ENCODE assay signal across 13 cellular contexts in genomic region chr3:172678068-172678467, GRCh38. TPM values are rescaled to one million over a fixed set of nuclear protein-coding genes. Genes with fewer than 3 reads are reported as not detected.
A peak's percentile ranks its signal among the peaks of the same experiment; 100 is the strongest.
DNase-seq lines count a peak whose midpoint lies in the region; ATAC-seq and TF ChIP-seq lines count a peak whose summit lies in the region.
"Had no signal": no experiment of that assay in that cellular context is flagged by ENCODE, and none has a peak within 500 bp of the region (broad histone marks: within the 10 kb centered on the region; RNA-seq: fewer than 3 reads in every experiment).

No MANE protein-coding gene starts in this region.

- H3K27ac ChIP-seq in H9 (ENCODE audit: insufficient read length, low read depth, low read length): no peak overlapping the region
- H3K27ac ChIP-seq in WERI-Rb-1: peak overlapping the region; percentile 65
- peak overlapping the region; percentile 36 for H3K27ac ChIP-seq in psoas muscle

- peak overlapping the region; percentile 46 to 51; a peak in 3 of 5 replicates for H3K4me3 Mint-ChIP-seq in H9
- H3K4me3 Mint-ChIP-seq: stimulated activated naive B cell treated with anti-CD40 and anti-IgM and Interleukin-4, amounts not matched to agents 10 μg/mL and 1 μg/mL and 100 μg/mL, for 72 hours had no signal

- H2BK120ac ChIP-seq in H9 (ENCODE audit: low read depth, low read length, poor library complexity, severe bottlenecking): no peak overlapping the region

- no peak overlapping the region for H3K18ac ChIP-seq in H9 (ENCODE audit: insufficient read length, low read depth, low read length)

- H3K27ac Mint-ChIP-seq in H9: no peak overlapping the region
- H3K27ac Mint-ChIP-seq: stimulated activated naive B cell treated with anti-CD40 and anti-IgM and Interleukin-4, amounts not matched to agents 10 μg/mL and 1 μg/mL and 100 μg/mL, for 72 hours had no signal

- no peaks in the 10 kb centered on the region for H3K36me3 ChIP-seq in WERI-Rb-1
- no peaks in the 10 kb centered on the region for H3K36me3 ChIP-seq in psoas muscle (ENCODE audit: insufficient read depth in 1 of 2, low read depth in 1 of 2)

- peak overlapping the region; percentile 22 for H3K9ac ChIP-seq in H9 (ENCODE audit: extremely low read depth, insufficient read length, low read length)

- H3K14ac ChIP-seq in H9 (ENCODE audit: insufficient read depth, low read length): no peak overlapping the region

- no peak overlapping the region for H4K8ac ChIP-seq in H9 (replicated peaks; ENCODE audit: insufficient read length, low read depth, low read length)

- H3K56ac ChIP-seq in H9 (ENCODE audit: insufficient read length, low read depth, low read length): no peak overlapping the region

- no peak overlapping the region for H2AFZ ChIP-seq in H9 (ENCODE audit: low read length)

- H3K4me1 ChIP-seq in H9 (ENCODE audit: insufficient read depth, low read length) (peaks cover 10% of the 10 kb centered on the region), psoas muscle (peaks cover 14% of the 10 kb centered on the region)

- no peaks in the 10 kb centered on the region for H3K9me3 ChIP-seq in H9 (ENCODE audit: control insufficient read depth, low read depth, low read length)
- no peaks in the 10 kb centered on the region for H3K9me3 ChIP-seq in WERI-Rb-1 (ENCODE audit: severe bottlenecking)
- H3K9me3 ChIP-seq in psoas muscle: no peaks in the 10 kb centered on the region

- no peaks in the 10 kb centered on the region for H3K27me3 ChIP-seq in H9 (ENCODE audit: insufficient read depth, low read length)
- H3K27me3 ChIP-seq in WERI-Rb-1 (ENCODE audit: insufficient read depth, low read depth, severe bottlenecking): no peaks in the 10 kb centered on the region
- no peaks in the 10 kb centered on the region for H3K27me3 ChIP-seq in psoas muscle (ENCODE audit: insufficient read depth in 3 of 3, low read length in 2 of 3)

- H2BK12ac ChIP-seq in H9 (ENCODE audit: insufficient read length, low read depth, low read length): no peak overlapping the region

- no peaks in the 10 kb centered on the region for H4K20me1 ChIP-seq in H9 (ENCODE audit: control insufficient read depth, insufficient read depth, insufficient read length)

- H4K5ac ChIP-seq in H9 (ENCODE audit: insufficient read length, low read depth, low read length): no peak overlapping the region

- H3T11ph ChIP-seq in H9 (ENCODE audit: low read length): no peak overlapping the region

- H3K4me3 ChIP-seq in WERI-Rb-1 (ENCODE audit: low read depth, low read length) (peak overlapping the region; percentile 7), psoas muscle (peak overlapping the region; percentile 15)

- no peak overlapping the region for H2BK15ac ChIP-seq in H9 (ENCODE audit: low read depth, low read length)

- H3K4ac ChIP-seq in H9 (ENCODE audit: low read depth, low read length): no peak overlapping the region

- no peak overlapping the region for H2BK20ac ChIP-seq in H9 (ENCODE audit: low read depth, low read length, poor library complexity, severe bottlenecking)

- H3K4me2 ChIP-seq in H9 (ENCODE audit: insufficient read depth, insufficient read length, low read length): peak overlapping the region; percentile 27

- H3K27me3 Mint-ChIP-seq in H9 (ENCODE audit: low read depth): no peaks in the 10 kb centered on the region
- H3K27me3 Mint-ChIP-seq: stimulated activated naive B cell treated with anti-CD40 and anti-IgM and Interleukin-4, amounts not matched to agents 10 μg/mL and 1 μg/mL and 100 μg/mL, for 72 hours had no signal

- peaks cover 41 to 46% of the 10 kb centered on the region in 2 experiments for H3K4me1 Mint-ChIP-seq in H9

- no peak overlapping the region for H3K23ac ChIP-seq in H9 (ENCODE audit: insufficient read length, low read depth, low read length)

- no peak overlapping the region for H4K91ac ChIP-seq in H9 (ENCODE audit: insufficient read length, low read depth, low read length)

- TF ChIP-seq CTCF in H9 (conservative IDR thresholded peaks at IDR 0.05): no peak
- TF ChIP-seq CTCF in WERI-Rb-1 (IDR thresholded peaks at IDR 0.05; ENCODE audit: low read depth, low read length): no peak
- TF ChIP-seq CTCF in psoas muscle (IDR thresholded peaks at IDR 0.05): no peak

- intact Hi-C loops in psoas muscle (cut with DNase I): loop anchor here (5.0 to 10.0 kb wide), 2 partner anchors 34 to 77 kb away; partner anchors contain the start of genes ECT2 (in 1 of the 2) and NCEH1 (in 1 of the 2)

- no peaks in the 10 kb centered on the region; a peak in 1 of 5 replicates for H3K9me3 Mint-ChIP-seq in H9
- H3K9me3 Mint-ChIP-seq: stimulated activated naive B cell treated with anti-CD40 and anti-IgM and Interleukin-4, amounts not matched to agents 10 μg/mL and 1 μg/mL and 100 μg/mL, for 72 hours had no signal

- no CpG with 5 or more reads among the region's 1 CpG for WGBS in H9 (ENCODE audit: extremely low coverage, insufficient read length, low lambda C conversion rate)
- WGBS in psoas muscle, 3 donors: 20 to 27% (median 24%) methylated on average over 1 of the region's 1 CpG

- no peak for DNase-seq in H9
- DNase-seq in WERI-Rb-1: no peak
- DNase-seq in fibroblast of peridontal ligament (ENCODE audit: extremely low read depth): peak; percentile 61
- DNase-seq in psoas muscle: no peak
- no peak for DNase-seq in NCI-H1436 (lab: John Stamatoyannopoulos, UW)
- no peak for DNase-seq in stimulated activated CD4-positive, alpha-beta T cell treated with anti-CD3 and anti-CD28 coated beads, Interleukin-4, amount 100 ng/mL, for 1 hour
- DNase-seq: activated CD4-positive, alpha-beta T cell treated with anti-CD3 and anti-CD28 coated beads, Interleukin-2, amount 50 U/mL, for 1 hour; NCI-H1930; NK-92 treated with Interleukin-12 subunit alpha and Interleukin-12 subunit beta, amount 100 ng/mL, for 24 hours; occipital lobe; stimulated activated naive B cell treated with anti-CD40 and anti-IgM and Interleukin-4, amounts not matched to agents 10 μg/mL and 1 μg/mL and 100 μg/mL, for 72 hours had no signal

- no peak overlapping the region for H2BK5ac ChIP-seq in H9 (ENCODE audit: insufficient read length, low read length)

- H3K79me2 ChIP-seq in H9 (ENCODE audit: insufficient read depth, low read length): no peaks in the 10 kb centered on the region

- H2AK5ac ChIP-seq in H9 (ENCODE audit: insufficient read length, low read length): no peak overlapping the region

- peaks cover 0 to 5% (median 5%) of the 10 kb centered on the region in 3 experiments; a peak in 4 of 7 replicates for H3K36me3 Mint-ChIP-seq in H9 (ENCODE audit: insufficient read depth in 1 of 3, low read depth in 3 of 3)

- H3K79me1 ChIP-seq in H9 (ENCODE audit: insufficient read depth, low read depth, low read length, poor library complexity, severe bottlenecking): no peaks in the 10 kb centered on the region

- peaks cover 3% of the 10 kb centered on the region for H3K23me2 ChIP-seq in H9 (ENCODE audit: insufficient read length, low read depth, low read length, poor library complexity, severe bottlenecking)

- ATAC-seq in psoas muscle (peak in 1 of 4 donors; percentile 48), GM18519 (IDR thresholded peaks at IDR 0.05; ENCODE audit: low FRiP score, unreplicated experiment) (no peak), GM21526 (IDR thresholded peaks at IDR 0.05; ENCODE audit: low FRiP score, unreplicated experiment) (no peak)
- ATAC-seq: stimulated activated naive B cell treated with anti-CD40 and anti-IgM and Interleukin-4, amounts not matched to agents 10 μg/mL and 1 μg/mL and 100 μg/mL, for 72 hours had no signal

RNA-seq across cellular contexts. Expression of gene NCEH1, which starts 32.8 kb away (rescaled TPM):
- total RNA-seq in H9 (2021): 2.3 and 3.5 TPM in 2 replicates
- total RNA-seq in psoas muscle: 10 to 100 TPM in 1 of 4 donors, 1 to 10 TPM in 3; 4.0 to 12.0 (median 7.3) TPM
- 1 to 10 TPM; 2.6 to 5.1 (median 3.6) TPM for polyA plus RNA-seq in psoas muscle
